Comparison of ENCODE assay signal across 23 cellular contexts in genomic region chr10:25492040-25492439, GRCh38.
DNase-seq lines count a peak whose midpoint lies in the region; FAIRE-seq and TF ChIP-seq lines count a peak whose summit lies in the region.
"Had no signal": no experiment of that assay in that cellular context is flagged by ENCODE, and none has a peak within 500 bp of the region (broad histone marks: within the 10 kb centered on the region; RNA-seq: fewer than 3 reads in every experiment).

No MANE protein-coding gene starts in this region.

- H3K9me3 Mint-ChIP-seq in Calu3 (ENCODE audit: low read depth, unreplicated experiment) (no peaks in the 10 kb centered on the region), neural progenitor cell (no peaks in the 10 kb centered on the region)

- no peaks in the 10 kb centered on the region for H3K9me3 ChIP-seq in NT2/D1 (ENCODE audit: insufficient read depth, low read length)
- H3K9me3 ChIP-seq in ectodermal cell (ENCODE audit: control insufficient read depth, low read length) = no peaks in the 10 kb centered on the region
- H3K9me3 ChIP-seq in neural progenitor cell (ENCODE audit: low read depth) = no peaks in the 10 kb centered on the region
- no peaks in the 10 kb centered on the region for H3K9me3 ChIP-seq in osteoblast (ENCODE audit: low read depth, low read length)
- H3K9me3 ChIP-seq: Caco-2, SJSA1 had no signal

- H3K4me2 ChIP-seq in neural progenitor cell = peak overlapping the region; percentile 18
- H3K4me2 ChIP-seq in osteoblast (ENCODE audit: insufficient read depth, low read length) = no peak overlapping the region
- H3K4me2 ChIP-seq: KMS-11 had no signal

- H3K4me3 Mint-ChIP-seq in Calu3 (ENCODE audit: low read depth, unreplicated experiment) (no peak overlapping the region), neural progenitor cell (no peak overlapping the region)
- H3K4me3 Mint-ChIP-seq: B cell; CD4-positive, CD25-positive, alpha-beta regulatory T cell had no signal

- peaks cover 19% of the 10 kb centered on the region for H3F3A ChIP-seq in neural progenitor cell (ENCODE audit: low read depth)

- H3K27ac Mint-ChIP-seq in Calu3 (ENCODE audit: unreplicated experiment) = peak overlapping the region; percentile 63
- peak overlapping the region; percentile 96 for H3K27ac Mint-ChIP-seq in neural progenitor cell
- H3K27ac Mint-ChIP-seq: B cell; CD4-positive, CD25-positive, alpha-beta regulatory T cell had no signal

- H3K4me1 Mint-ChIP-seq in Calu3 (ENCODE audit: low read depth, unreplicated experiment) (peaks cover 38% of the 10 kb centered on the region), neural progenitor cell (peaks cover 46% of the 10 kb centered on the region)
- H3K4me1 Mint-ChIP-seq: B cell; CD4-positive, CD25-positive, alpha-beta regulatory T cell had no signal

- BruUV-seq in Calu3 (replicated peaks; lab: Mats Ljungman, UMichigan) = no TSS peak

- peaks cover 9% of the 10 kb centered on the region for H3K27me3 Mint-ChIP-seq in Calu3 (ENCODE audit: unreplicated experiment)
- H3K27me3 Mint-ChIP-seq in neural progenitor cell (ENCODE audit: insufficient read depth, low read depth) = no peaks in the 10 kb centered on the region
- H3K27me3 Mint-ChIP-seq: B cell; CD4-positive, CD25-positive, alpha-beta regulatory T cell had no signal

- H3K36me3 Mint-ChIP-seq in Calu3 (ENCODE audit: insufficient read depth, unreplicated experiment) (peaks cover 5% of the 10 kb centered on the region), neural progenitor cell (no peaks in the 10 kb centered on the region)
- H3K36me3 Mint-ChIP-seq: CD4-positive, CD25-positive, alpha-beta regulatory T cell had no signal

- intact Hi-C loops in Calu3 (cut with micrococcal nuclease; ENCODE audit: unreplicated experiment) = no loop called here

- H3K79me2 ChIP-seq in neural progenitor cell (ENCODE audit: low read depth) = no peaks in the 10 kb centered on the region
- no peaks in the 10 kb centered on the region for H3K79me2 ChIP-seq in osteoblast (ENCODE audit: insufficient read depth, low read length)

- FAIRE-seq in HTR-8/SVneo (lab: Jason Lieb, UNC) = no peak
- FAIRE-seq: GM12878 had no signal

- H3K9ac ChIP-seq in NT2/D1 (ENCODE audit: insufficient read length, low read depth) (no peak overlapping the region), neural progenitor cell (no peak overlapping the region)
- H3K9ac ChIP-seq: GM23248, KMS-11 had no signal

- H3K4me1 ChIP-seq in NT2/D1 (ENCODE audit: insufficient read depth, insufficient read length) = no peaks in the 10 kb centered on the region
- H3K4me1 ChIP-seq in ectodermal cell (ENCODE audit: control insufficient read depth, insufficient read depth, low read length) = peaks cover 15% of the 10 kb centered on the region
- peaks cover 25% of the 10 kb centered on the region for H3K4me1 ChIP-seq in neural progenitor cell
- no peaks in the 10 kb centered on the region for H3K4me1 ChIP-seq in osteoblast (ENCODE audit: insufficient read depth, low read length)

- H3K4me3 ChIP-seq in NT2/D1 (ENCODE audit: insufficient read length, low read depth) (no peak overlapping the region), ectodermal cell (ENCODE audit: insufficient read depth, low read depth, low read length) (no peak overlapping the region), neural progenitor cell (no peak overlapping the region), osteoblast (ENCODE audit: insufficient read depth, low read length) (no peak overlapping the region)
- H3K4me3 ChIP-seq: GM12878, GM23248, SJSA1 had no signal

- no peaks in the 10 kb centered on the region for H3K36me3 ChIP-seq in NT2/D1 (ENCODE audit: insufficient read depth, insufficient read length, low read length)
- H3K36me3 ChIP-seq in ectodermal cell (ENCODE audit: control insufficient read depth, insufficient read depth, low read length) = no peaks in the 10 kb centered on the region
- no peaks in the 10 kb centered on the region for H3K36me3 ChIP-seq in neural progenitor cell
- no peaks in the 10 kb centered on the region for H3K36me3 ChIP-seq in osteoblast (ENCODE audit: insufficient read depth, low read length)
- H3K36me3 ChIP-seq: SJSA1 had no signal

- 78 to 86% methylated on average over 1 of the region's 1 CpG for WGBS in ectodermal cell, 2 experiments

- H3K27ac ChIP-seq in ectodermal cell (ENCODE audit: insufficient read depth, low read depth, low read length, poor library complexity, severe bottlenecking) (peak overlapping the region; percentile 38), neural progenitor cell (no peak overlapping the region), osteoblast (ENCODE audit: low read depth, low read length) (no peak overlapping the region)
- H3K27ac ChIP-seq: GM23248, KMS-11, SJSA1 had no signal

- H3K27me3 ChIP-seq in NT2/D1 (ENCODE audit: insufficient read depth, insufficient read length) = no peaks in the 10 kb centered on the region
- no peaks in the 10 kb centered on the region for H3K27me3 ChIP-seq in ectodermal cell (ENCODE audit: control insufficient read depth, insufficient read depth, low read length, poor library complexity, severe bottlenecking)
- no peaks in the 10 kb centered on the region for H3K27me3 ChIP-seq in neural progenitor cell
- H3K27me3 ChIP-seq in osteoblast (ENCODE audit: insufficient read depth, low read length) = no peaks in the 10 kb centered on the region

- H2AFZ ChIP-seq in neural progenitor cell (replicated peaks) = no peak overlapping the region
- H2AFZ ChIP-seq in osteoblast (ENCODE audit: low read length) = no peak overlapping the region
- H2AFZ ChIP-seq: GM23248 had no signal

- DNase-seq in Calu3 (no peak), NT2/D1 (ENCODE audit: low read depth, low spot score) (peak; percentile 23), neural progenitor cell (ENCODE audit: low spot score) (no peak), osteoblast (ENCODE audit: insufficient read length, low spot score, missing footprints) (no peak), iPS-NIHi11 (ENCODE audit: low spot score) (no peak), HTR-8/SVneo (ENCODE audit: insufficient read length, low spot score) (no peak)
- DNase-seq in activated T-cell treated with anti-CD3 and anti-CD28 coated beads, Interleukin-2, amount 50 U/mL, for 48 hours = no peak
- DNase-seq: 8988T; Caco-2; CD4-positive, CD25-positive, alpha-beta regulatory T cell; DMS153; GF-D8; GM23248; MV-4-11; NCI-H1417; NCI-H187 treated with DMSO at 0.1 percent for 48 hours; NCI-H226; NCI-H524 treated with DMSO at 0.1 percent for 48 hours had no signal

- CTCF ChIA-PET in Calu3 (lab: Charles Lee) = no interaction called here

- TF ChIP-seq CTCF in Calu3 (IDR thresholded peaks at IDR 0.05; ENCODE audit: unreplicated experiment) (no peak), neural progenitor cell (IDR thresholded peaks at IDR 0.05) (no peak), osteoblast (IDR thresholded peaks at IDR 0.05; ENCODE audit: extremely low read depth, low read depth, low read length) (no peak)

- no peaks in the 10 kb centered on the region for H4K20me1 ChIP-seq in neural progenitor cell (ENCODE audit: low read depth)
- H4K20me1 ChIP-seq in osteoblast (ENCODE audit: insufficient read depth, low read length) = no peaks in the 10 kb centered on the region
